In the genomic region with DNA sequence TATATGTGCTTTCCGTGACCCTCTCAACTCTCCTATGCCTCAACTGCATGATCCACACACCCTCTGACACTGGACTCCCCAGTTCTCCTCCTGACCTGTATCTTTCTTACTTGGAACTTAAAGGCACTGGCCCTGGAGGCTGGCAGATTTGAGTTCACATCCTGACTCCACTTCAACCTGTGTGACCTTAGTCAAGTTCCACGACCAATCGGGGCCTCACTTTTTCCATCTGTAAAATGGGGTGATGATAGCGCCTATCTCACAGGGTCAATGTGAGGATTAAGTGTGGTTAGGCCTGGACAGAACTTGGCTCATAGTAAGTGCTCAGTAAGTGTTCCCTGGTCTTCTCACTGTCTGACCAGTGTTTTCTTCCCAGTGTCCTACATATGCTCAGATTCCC, we compare ENCODE assay signal across 18 cellular contexts. TPM values are rescaled to one million over a fixed set of nuclear protein-coding genes. Genes with fewer than 3 reads are reported as not detected.
DNase-seq lines count a peak whose midpoint lies in the region; ATAC-seq, FAIRE-seq and TF ChIP-seq lines count a peak whose summit lies in the region.
"Had no signal": no experiment of that assay in that cellular context is flagged by ENCODE, and none has a peak within 500 bp of the region (broad histone marks: within the 10 kb centered on the region; RNA-seq: fewer than 3 reads in every experiment).

No MANE protein-coding gene starts in this region.

- no peaks in the 10 kb centered on the region for H3K9me3 Mint-ChIP-seq in natural killer cell
- no peaks in the 10 kb centered on the region for H3K9me3 Mint-ChIP-seq in natural killer cell treated with Interleukin-12 subunit alpha and Interleukin-12 subunit beta and Interleukin-15 and Interleukin-18, amount 100 ng/mL, for 72 hours
- no peaks in the 10 kb centered on the region for H3K9me3 Mint-ChIP-seq in activated T-helper 1 cell treated with anti-CD3 and anti-CD28 coated beads, Interleukin-12 subunit alpha, Interleukin-12 subunit beta, Interleukin-2, Interleukin-4 antibody, amounts not matched to agents 30 ng/mL and 10 ng/mL and 1 ng/mL, durations not matched to agents 14 hours and 24 hours and 36 hours
- no peaks in the 10 kb centered on the region for H3K9me3 Mint-ChIP-seq in memory B cell
- H3K9me3 Mint-ChIP-seq in osteocyte (ENCODE audit: unreplicated experiment) = no peaks in the 10 kb centered on the region
- H3K9me3 Mint-ChIP-seq: CD4-positive, CD25-positive, alpha-beta regulatory T cell had no signal

- ATAC-seq in natural killer cell (no peak), memory B cell (ENCODE audit: low read depth) (no peak)
- no peak for ATAC-seq in natural killer cell treated with Interleukin-12 subunit alpha and Interleukin-12 subunit beta and Interleukin-15 and Interleukin-18, amount 100 ng/mL, for 72 hours

- no peak for DNase-seq in natural killer cell
- no peak for DNase-seq in natural killer cell treated with Interleukin-12 subunit alpha and Interleukin-12 subunit beta and Interleukin-15 and Interleukin-18, amount 100 ng/mL, for 72 hours (ENCODE audit: low spot score)
- no peak for DNase-seq in activated T-helper 1 cell treated with anti-CD3 and anti-CD28 coated beads, Interleukin-12 subunit alpha, Interleukin-12 subunit beta, Interleukin-2, Interleukin-4 antibody, amounts not matched to agents 30 ng/mL and 10 ng/mL and 1 ng/mL, durations not matched to agents 14 hours and 24 hours and 36 hours (ENCODE audit: low spot score)
- no peak for DNase-seq in memory B cell (ENCODE audit: low spot score in 2 of 2)
- no peak for DNase-seq in occipital lobe (lab: John Stamatoyannopoulos, UW)
- no peak for DNase-seq in osteocyte (ENCODE audit: extremely low spot score, unreplicated experiment)
- DNase-seq in erythroblast (lab: John Stamatoyannopoulos, UW) = no peak
- no peak for DNase-seq in kidney
- DNase-seq: activated CD4-positive, alpha-beta T cell treated with anti-CD3 and anti-CD28 coated beads, Interleukin-2, amount 50 U/mL, for 1 hour; CD4-positive, CD25-positive, alpha-beta regulatory T cell; DMS153; foreskin melanocyte; left ventricle myocardium superior; NCI-H510A treated with DMSO at 0.1 percent for 48 hours; nucleus accumbens; T-helper 2 cell had no signal

- H3K27me3 Mint-ChIP-seq in natural killer cell (ENCODE audit: low read depth in 2 of 2) (no peaks in the 10 kb centered on the region), memory B cell (no peaks in the 10 kb centered on the region), osteocyte (ENCODE audit: unreplicated experiment) (no peaks in the 10 kb centered on the region)
- H3K27me3 Mint-ChIP-seq in natural killer cell treated with Interleukin-12 subunit alpha and Interleukin-12 subunit beta and Interleukin-15 and Interleukin-18, amount 100 ng/mL, for 72 hours = no peaks in the 10 kb centered on the region
- H3K27me3 Mint-ChIP-seq in activated T-helper 1 cell treated with anti-CD3 and anti-CD28 coated beads, Interleukin-12 subunit alpha, Interleukin-12 subunit beta, Interleukin-2, Interleukin-4 antibody, amounts not matched to agents 30 ng/mL and 10 ng/mL and 1 ng/mL, durations not matched to agents 14 hours and 24 hours and 36 hours (ENCODE audit: insufficient read depth) = no peaks in the 10 kb centered on the region
- H3K27me3 Mint-ChIP-seq: CD4-positive, CD25-positive, alpha-beta regulatory T cell had no signal

- peaks cover 39 to 40% of the 10 kb centered on the region in 2 donors for H3K36me3 ChIP-seq in kidney (ENCODE audit: control insufficient read depth in 1 of 2, insufficient read depth in 2 of 2, low read length in 2 of 2)

- intact Hi-C loops in natural killer cell (cut with micrococcal nuclease) (no loop called here), kidney (cut with DNase I) (no loop called here)
- intact Hi-C loops in activated T-helper 1 cell treated with anti-CD3 and anti-CD28 coated beads, Interleukin-12 subunit alpha, Interleukin-12 subunit beta, Interleukin-2, Interleukin-4 antibody, amounts not matched to agents 30 ng/mL and 10 ng/mL and 1 ng/mL, durations not matched to agents 14 hours and 24 hours and 36 hours (cut with micrococcal nuclease) = no loop called here

- H3K4me1 Mint-ChIP-seq in natural killer cell = peaks cover 0 to 5% of the 10 kb centered on the region in 2 donors
- peaks cover 0 to 6% of the 10 kb centered on the region in 2 donors for H3K4me1 Mint-ChIP-seq in natural killer cell treated with Interleukin-12 subunit alpha and Interleukin-12 subunit beta and Interleukin-15 and Interleukin-18, amount 100 ng/mL, for 72 hours (ENCODE audit: low read depth in 2 of 2)
- H3K4me1 Mint-ChIP-seq in activated T-helper 1 cell treated with anti-CD3 and anti-CD28 coated beads, Interleukin-12 subunit alpha, Interleukin-12 subunit beta, Interleukin-2, Interleukin-4 antibody, amounts not matched to agents 30 ng/mL and 10 ng/mL and 1 ng/mL, durations not matched to agents 14 hours and 24 hours and 36 hours (ENCODE audit: low read depth) = no peaks in the 10 kb centered on the region
- peaks cover 2% of the 10 kb centered on the region for H3K4me1 Mint-ChIP-seq in memory B cell
- H3K4me1 Mint-ChIP-seq in osteocyte (ENCODE audit: unreplicated experiment) = no peaks in the 10 kb centered on the region

- H3K27ac ChIP-seq in kidney (ENCODE audit: low read depth in 2 of 2, low read length in 2 of 2) = no peak overlapping the region
- H3K27ac ChIP-seq: ascending aorta had no signal

- peaks cover 3 to 5% of the 10 kb centered on the region in 2 donors for H3K4me1 ChIP-seq in kidney (ENCODE audit: control insufficient read depth in 1 of 2, insufficient read depth in 1 of 2, low read depth in 1 of 2, low read length in 2 of 2)

- H3K4me3 Mint-ChIP-seq in natural killer cell = no peak overlapping the region
- H3K4me3 Mint-ChIP-seq in natural killer cell treated with Interleukin-12 subunit alpha and Interleukin-12 subunit beta and Interleukin-15 and Interleukin-18, amount 100 ng/mL, for 72 hours = no peak overlapping the region
- H3K4me3 Mint-ChIP-seq in activated T-helper 1 cell treated with anti-CD3 and anti-CD28 coated beads, Interleukin-12 subunit alpha, Interleukin-12 subunit beta, Interleukin-2, Interleukin-4 antibody, amounts not matched to agents 30 ng/mL and 10 ng/mL and 1 ng/mL, durations not matched to agents 14 hours and 24 hours and 36 hours = no peak overlapping the region
- no peak overlapping the region for H3K4me3 Mint-ChIP-seq in memory B cell
- H3K4me3 Mint-ChIP-seq in osteocyte (ENCODE audit: unreplicated experiment) = no peak overlapping the region
- H3K4me3 Mint-ChIP-seq: CD4-positive, CD25-positive, alpha-beta regulatory T cell had no signal

- H3K9ac ChIP-seq in kidney (ENCODE audit: low read length in 2 of 2) = no peak overlapping the region

- no peak overlapping the region for H3K4me3 ChIP-seq in kidney (ENCODE audit: low read length in 2 of 2)
- H3K4me3 ChIP-seq: ascending aorta had no signal

- no peak for TF ChIP-seq CTCF in natural killer cell (IDR thresholded peaks at IDR 0.05)
- TF ChIP-seq CTCF in osteocyte (IDR thresholded peaks at IDR 0.05) = no peak
- TF ChIP-seq CTCF in kidney (IDR thresholded peaks at IDR 0.05; ENCODE audit: borderline replicate concordance, extremely low read depth, insufficient read depth) = no peak

- no peaks in the 10 kb centered on the region for H3K9me3 ChIP-seq in kidney (ENCODE audit: control insufficient read depth in 1 of 2, low read length in 2 of 2)
- H3K9me3 ChIP-seq: ascending aorta had no signal

- H3K36me3 Mint-ChIP-seq in natural killer cell = peaks cover 25% of the 10 kb centered on the region
- peaks cover 31% of the 10 kb centered on the region for H3K36me3 Mint-ChIP-seq in natural killer cell treated with Interleukin-12 subunit alpha and Interleukin-12 subunit beta and Interleukin-15 and Interleukin-18, amount 100 ng/mL, for 72 hours
- peaks cover 44% of the 10 kb centered on the region for H3K36me3 Mint-ChIP-seq in activated T-helper 1 cell treated with anti-CD3 and anti-CD28 coated beads, Interleukin-12 subunit alpha, Interleukin-12 subunit beta, Interleukin-2, Interleukin-4 antibody, amounts not matched to agents 30 ng/mL and 10 ng/mL and 1 ng/mL, durations not matched to agents 14 hours and 24 hours and 36 hours (ENCODE audit: low read depth)
- peaks cover 41% of the 10 kb centered on the region for H3K36me3 Mint-ChIP-seq in memory B cell
- peaks cover 69% of the 10 kb centered on the region for H3K36me3 Mint-ChIP-seq in osteocyte (ENCODE audit: unreplicated experiment)

- H3K27ac Mint-ChIP-seq in natural killer cell (peak overlapping the region; percentile 22 to 72), memory B cell (peak overlapping the region; percentile 69), osteocyte (ENCODE audit: unreplicated experiment) (no peak overlapping the region)
- peak overlapping the region in 1 of 2 donors; percentile 6 for H3K27ac Mint-ChIP-seq in natural killer cell treated with Interleukin-12 subunit alpha and Interleukin-12 subunit beta and Interleukin-15 and Interleukin-18, amount 100 ng/mL, for 72 hours
- H3K27ac Mint-ChIP-seq in activated T-helper 1 cell treated with anti-CD3 and anti-CD28 coated beads, Interleukin-12 subunit alpha, Interleukin-12 subunit beta, Interleukin-2, Interleukin-4 antibody, amounts not matched to agents 30 ng/mL and 10 ng/mL and 1 ng/mL, durations not matched to agents 14 hours and 24 hours and 36 hours = peak overlapping the region; percentile 27

- no peak for TF ChIP-seq POLR2A in erythroblast (IDR thresholded peaks at IDR 0.05; ENCODE audit: low read length)

- no peak for FAIRE-seq in kidney (lab: Jason Lieb, UNC)
- FAIRE-seq: H54 had no signal

RNA-seq across cellular contexts. Expression of gene MARF1, which starts 25.1 kb away (rescaled TPM):
- 100 to 1,000 TPM; 127 to 149 (median 140) TPM for total RNA-seq in natural killer cell
- total RNA-seq in natural killer cell treated with Interleukin-12 subunit alpha and Interleukin-12 subunit beta and Interleukin-15 and Interleukin-18, amount 100 ng/mL, for 72 hours = 10 to 100 TPM; 63.9 to 76.0 TPM
- total RNA-seq in activated T-helper 1 cell treated with anti-CD3 and anti-CD28 coated beads, Interleukin-12 subunit alpha, Interleukin-12 subunit beta, Interleukin-2, Interleukin-4 antibody, amounts not matched to agents 30 ng/mL and 10 ng/mL and 1 ng/mL, durations not matched to agents 14 hours and 24 hours and 36 hours = 58.8 and 58.9 TPM in 2 replicates
- total RNA-seq in occipital lobe = 24.0 TPM
- 79.7 and 83.0 TPM in 2 replicates for total RNA-seq in osteocyte
- total RNA-seq in kidney = 80.7 TPM
- 17.5 TPM for polyA plus RNA-seq in kidney (ENCODE audit: insufficient read depth, low read depth, low replicate concordance)

RNA-seq across cellular contexts. Expression of gene NDE1, which starts 32.1 kb away (rescaled TPM):
- 100 to 1,000 TPM; 104 to 118 (median 114) TPM for total RNA-seq in natural killer cell
- 100 to 1,000 TPM in 1 of 2 donors, 10 to 100 TPM in 1; 95.0 to 151 TPM for total RNA-seq in natural killer cell treated with Interleukin-12 subunit alpha and Interleukin-12 subunit beta and Interleukin-15 and Interleukin-18, amount 100 ng/mL, for 72 hours
- 87.4 and 91.8 TPM in 2 replicates for total RNA-seq in activated T-helper 1 cell treated with anti-CD3 and anti-CD28 coated beads, Interleukin-12 subunit alpha, Interleukin-12 subunit beta, Interleukin-2, Interleukin-4 antibody, amounts not matched to agents 30 ng/mL and 10 ng/mL and 1 ng/mL, durations not matched to agents 14 hours and 24 hours and 36 hours
- total RNA-seq in occipital lobe = 4.2 TPM
- total RNA-seq in osteocyte = 41.0 and 45.4 TPM in 2 replicates
- total RNA-seq in kidney = 31.7 TPM
- 4.6 TPM for polyA plus RNA-seq in kidney (ENCODE audit: insufficient read depth, low read depth, low replicate concordance)
